8 cellular contexts compared by ENCODE assay signal in genomic region chr4:11805837-11806236, GRCh38.
DNase-seq lines count a peak whose midpoint lies in the region; ATAC-seq and TF ChIP-seq lines count a peak whose summit lies in the region.

No MANE protein-coding gene starts in this region.

- H3K4me2 ChIP-seq in DND-41 (ENCODE audit: insufficient read depth, low read length), result no peak overlapping the region

- no peaks in the 10 kb centered on the region for H3K79me2 ChIP-seq in DND-41 (ENCODE audit: insufficient read depth, low read length)

- H3K9me3 ChIP-seq in DND-41 (ENCODE audit: insufficient read depth, low read length, severe bottlenecking), result no peaks in the 10 kb centered on the region
- no peaks in the 10 kb centered on the region for H3K9me3 ChIP-seq in RWPE2 (ENCODE audit: severe bottlenecking)
- no peaks in the 10 kb centered on the region for H3K9me3 ChIP-seq in heart left ventricle

- 50 to 60% (median 56%) methylated on average over 1 of the region's 1 CpG for WGBS in heart left ventricle, 4 donors

- H3K36me3 ChIP-seq in DND-41 (ENCODE audit: insufficient read depth, low read length) (no peaks in the 10 kb centered on the region), RWPE2 (ENCODE audit: low read depth) (no peaks in the 10 kb centered on the region), heart left ventricle (no peaks in the 10 kb centered on the region)

- TF ChIP-seq CTCF in DND-41 (IDR thresholded peaks at IDR 0.05; ENCODE audit: borderline replicate concordance, extremely low read depth, low read length, poor library complexity, severe bottlenecking) (peak; percentile 32), RWPE2 (IDR thresholded peaks at IDR 0.05; ENCODE audit: poor library complexity, severe bottlenecking) (peak; percentile 69), heart left ventricle (IDR thresholded peaks at IDR 0.05) (peak; percentile 38 to 64 (median 56))

- ATAC-seq in DND-41 (ENCODE audit: insufficient read depth, low read depth) (no peak), HG03135 (IDR thresholded peaks at IDR 0.05; ENCODE audit: unreplicated experiment) (peak; percentile 60), RWPE2 (ENCODE audit: low read depth) (peak; percentile 59; the same call in 2 of the 3 replicates), heart left ventricle (peak; percentile 55 to 83 (median 80)), GM19463 (IDR thresholded peaks at IDR 0.05; ENCODE audit: unreplicated experiment) (no peak)

- H3K27ac ChIP-seq in DND-41 (ENCODE audit: low read length) (no peak overlapping the region), RWPE2 (ENCODE audit: poor library complexity, severe bottlenecking) (no peak overlapping the region), heart left ventricle (no peak overlapping the region)

- intact Hi-C loops in heart left ventricle (cut with DNase I), result loop anchor here in 7 of 10 donors (5.0 to 10.0 kb wide), 4 partner anchors 146 to 829 kb away; no protein-coding TSS in a partner anchor

- no peaks in the 10 kb centered on the region for H3K4me1 ChIP-seq in DND-41 (ENCODE audit: insufficient read depth, low read length)
- no peaks in the 10 kb centered on the region for H3K4me1 ChIP-seq in RWPE2 (ENCODE audit: insufficient read depth, poor library complexity, severe bottlenecking)
- no peaks in the 10 kb centered on the region for H3K4me1 ChIP-seq in heart left ventricle

- no peaks in the 10 kb centered on the region for H3K27me3 ChIP-seq in DND-41 (ENCODE audit: insufficient read depth, low read length, poor library complexity)
- no peaks in the 10 kb centered on the region for H3K27me3 ChIP-seq in RWPE2 (ENCODE audit: insufficient read depth, poor library complexity, severe bottlenecking)
- no peaks in the 10 kb centered on the region for H3K27me3 ChIP-seq in heart left ventricle

- H2AFZ ChIP-seq in DND-41 (ENCODE audit: low read depth, low read length), result no peak overlapping the region

- H3K9ac ChIP-seq in DND-41 (ENCODE audit: low read depth, low read length), result no peak overlapping the region

- H4K20me1 ChIP-seq in DND-41 (ENCODE audit: insufficient read depth, low read length), result no peaks in the 10 kb centered on the region

- DNase-seq in DND-41 (no peak), RWPE2 (ENCODE audit: low spot score) (no peak), heart left ventricle (no peak), superior temporal gyrus (ENCODE audit: extremely low spot score) (peak; percentile 62), C1 segment of cervical spinal cord (lab: John Stamatoyannopoulos, UW) (no peak), GF-D8 (lab: John Stamatoyannopoulos, UW) (no peak)

- H3K4me3 ChIP-seq in DND-41 (ENCODE audit: low read depth in 1 of 2, low read length in 2 of 2), result no peak overlapping the region
- H3K4me3 ChIP-seq in RWPE2 (ENCODE audit: severe bottlenecking), result no peak overlapping the region
- H3K4me3 ChIP-seq in heart left ventricle, result no peak overlapping the region

- TF ChIP-seq POLR2A in heart left ventricle (IDR thresholded peaks at IDR 0.05), result no peak

Comparison
In these comparisons a context has a peak if more than half of its experiments do, and no peak if none do; other contexts are left out.
1. ATAC-seq: peak in HG03135 (single experiment), RWPE2 (single experiment) and heart left ventricle (4 of 4); none in DND-41 (single experiment) and GM19463 (single experiment).
2. Peak in every context shown above with its lines, with median percentiles within 50 percentile points of each other: CTCF ChIP-seq.